Comparison of ENCODE assay signal across 27 cellular contexts in the genomic region with DNA sequence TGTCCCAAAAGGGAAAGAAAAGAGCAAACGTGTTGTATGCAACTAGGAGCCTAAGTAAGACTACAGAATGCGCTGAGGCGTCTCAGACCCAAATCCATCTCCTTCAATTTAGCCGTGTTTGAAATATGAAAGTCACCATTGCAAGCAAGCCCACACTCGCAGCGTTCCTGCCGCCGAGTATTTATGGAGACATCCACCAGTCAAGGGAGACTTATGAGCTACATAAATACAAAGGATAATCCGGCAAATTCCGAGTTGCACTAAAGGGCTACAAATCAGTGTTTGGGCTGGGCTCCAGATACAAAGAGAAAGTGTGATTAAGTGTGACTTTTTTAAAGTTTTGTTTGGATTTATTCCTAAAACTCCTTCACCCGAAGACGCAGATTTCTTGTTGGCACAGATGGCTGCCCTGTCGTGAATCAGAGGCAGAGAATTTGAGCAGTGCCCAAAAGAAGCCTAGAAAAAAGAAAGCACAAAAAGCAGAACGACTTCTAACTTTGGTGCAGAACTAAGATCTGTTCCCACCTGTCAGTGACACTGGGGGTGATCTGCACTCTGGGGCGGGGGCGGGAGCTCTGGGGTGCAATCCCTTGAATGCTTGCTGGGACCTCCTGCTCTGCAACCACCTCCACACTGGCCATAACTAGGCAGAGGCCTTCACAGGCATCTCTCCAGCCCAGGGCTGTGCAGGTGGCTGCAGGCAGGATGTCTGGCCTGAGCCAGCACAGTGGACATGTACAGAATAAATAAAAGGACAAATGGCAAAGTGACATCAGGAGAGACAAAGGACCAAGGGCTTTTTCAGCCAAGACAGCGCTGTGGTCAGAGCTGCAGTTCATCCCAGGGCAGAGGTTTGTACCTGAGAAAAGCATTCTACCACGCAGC.
A peak's percentile ranks its signal among the peaks of the same experiment; 100 is the strongest.
DNase-seq lines count a peak whose midpoint lies in the region; ATAC-seq and TF ChIP-seq lines count a peak whose summit lies in the region.
"Had no signal": no experiment of that assay in that cellular context is flagged by ENCODE, and none has a peak within 500 bp of the region (broad histone marks: within the 10 kb centered on the region; RNA-seq: fewer than 3 reads in every experiment).

No MANE protein-coding gene starts in this region.

- peak overlapping the region in 8 of 11 experiments; percentile 26 to 89 (median 76); a peak in 14 of 22 replicates for H3K4me2 ChIP-seq in BLaER1 treated with 17β-estradiol and CSF1 and Interleukin-3, amounts not matched to agents 10 nM and 100 nM

- DNase-seq in ascending aorta (ENCODE audit: low spot score in 2 of 2) = no peak
- peak; percentile 23 for DNase-seq in posterior vena cava (ENCODE audit: low spot score)
- DNase-seq in NCI-H82 treated with DMSO at 0.1 percent for 48 hours (lab: John Stamatoyannopoulos, UW; ENCODE audit: unreplicated experiment) = no peak
- DNase-seq in HuH-7 (ENCODE audit: low spot score) = no peak
- no peak for DNase-seq in DMS79 treated with DMSO at 0.1 percent for 48 hours (lab: John Stamatoyannopoulos, UW)
- DNase-seq: activated CD4-positive, alpha-beta T cell treated with anti-CD3 and anti-CD28 coated beads, Interleukin-2, amount 10 ng/mL, durations not matched to agents 24 days and 14 days; activated effector memory CD4-positive, alpha-beta T cell treated with anti-CD3 and anti-CD28 coated beads, Interleukin-2, amount 50 U/mL, for 16 hours; activated naive CD8-positive, alpha-beta T cell treated with anti-CD3 and anti-CD28 coated beads, Interleukin-2, amount 10 ng/mL, durations not matched to agents 7 days and 5 days; activated T-cell treated with anti-CD3 and anti-CD28 coated beads, Interleukin-2, amount 50 U/mL, for 1 hour; body of pancreas; effector memory CD8-positive, alpha-beta T cell; GDM1; hippocampal formation; IMR-90; NCI-H1092 treated with DMSO at 0.1 percent for 48 hours; NCI-H187 treated with DMSO at 0.1 percent for 48 hours; NCI-H2171 treated with DMSO at 0.1 percent for 48 hours; NCI-H524; NK-92 treated with Interleukin-12 subunit alpha and Interleukin-12 subunit beta, amount 100 ng/mL, for 24 hours; PC-3; Right ventricle myocardium superior; stimulated activated naive CD4-positive, alpha-beta T cell treated with Interleukin-2 at 50 U/mL for 16 hours had no signal

- H3K4me1 ChIP-seq in BLaER1 treated with 17β-estradiol and CSF1 and Interleukin-3, amounts not matched to agents 10 nM and 100 nM = peaks cover 0 to 42% (median 29%) of the 10 kb centered on the region in 10 experiments; a peak in 17 of 20 replicates
- peaks cover 13 to 28% of the 10 kb centered on the region in 2 donors for H3K4me1 ChIP-seq in ascending aorta
- H3K4me1 ChIP-seq: body of pancreas had no signal

- no peaks in the 10 kb centered on the region for H3K9me3 ChIP-seq in BLaER1 treated with 17β-estradiol and CSF1 and Interleukin-3, amounts not matched to agents 10 nM and 100 nM (replicated peaks in 1 of 11)
- no peaks in the 10 kb centered on the region for H3K9me3 ChIP-seq in ascending aorta
- H3K9me3 ChIP-seq: body of pancreas, tibial nerve had no signal

- H4K20me1 ChIP-seq in BLaER1 treated with 17β-estradiol and CSF1 and Interleukin-3, amounts not matched to agents 10 nM and 100 nM = peaks cover 0 to 14% (median 0%) of the 10 kb centered on the region in 11 experiments; a peak in 2 of 22 replicates

- H3K4me3 ChIP-seq in BLaER1 treated with 17β-estradiol and CSF1 and Interleukin-3, amounts not matched to agents 10 nM and 100 nM = no peak overlapping the region
- H3K4me3 ChIP-seq in ascending aorta = peak overlapping the region in 1 of 2 donors; percentile 44
- H3K4me3 ChIP-seq: body of pancreas, coronary artery, tibial nerve had no signal

- ATAC-seq in esophagus mucosa = peak; percentile 74
- no peak for ATAC-seq in HG03342 (IDR thresholded peaks at IDR 0.05; ENCODE audit: unreplicated experiment)
- ATAC-seq: body of pancreas; effector memory CD8-positive, alpha-beta T cell; PC-3 had no signal

- TF ChIP-seq CTCF in ascending aorta (IDR thresholded peaks at IDR 0.05) = no peak

- no peaks in the 10 kb centered on the region for H3K27me3 ChIP-seq in BLaER1 treated with 17β-estradiol and CSF1 and Interleukin-3, amounts not matched to agents 10 nM and 100 nM
- no peaks in the 10 kb centered on the region for H3K27me3 ChIP-seq in ascending aorta
- H3K27me3 ChIP-seq: body of pancreas, tibial nerve had no signal

- no peak overlapping the region for H3K27ac ChIP-seq in BLaER1 treated with 17β-estradiol and CSF1 and Interleukin-3, amounts not matched to agents 10 nM and 100 nM
- H3K27ac ChIP-seq in ascending aorta = peak overlapping the region; percentile 51 to 82
- H3K27ac ChIP-seq: body of pancreas, tibial nerve had no signal

- no peaks in the 10 kb centered on the region for H3K36me3 ChIP-seq in BLaER1 treated with 17β-estradiol and CSF1 and Interleukin-3, amounts not matched to agents 10 nM and 100 nM
- H3K36me3 ChIP-seq in ascending aorta = no peaks in the 10 kb centered on the region
- H3K36me3 ChIP-seq: tibial nerve had no signal

- no peak overlapping the region for H3K9ac ChIP-seq in BLaER1 treated with 17β-estradiol and CSF1 and Interleukin-3, amounts not matched to agents 10 nM and 100 nM

- intact Hi-C loops in ascending aorta (cut with DNase I) (no loop called here), posterior vena cava (cut with DNase I) (no loop called here)

Comparison
In these comparisons a context has a peak if more than half of its experiments do, and no peak if none do; other contexts are left out.
1. H3K27ac ChIP-seq: peak in ascending aorta (2 of 2); none in BLaER1 treated with 17β-estradiol and CSF1 and Interleukin-3, amounts not matched to agents 10 nM and 100 nM (0 of 11).